Comparison of ENCODE assay signal across 25 cellular contexts in genomic region chr6:146904596-146904995, GRCh38.
"Had no signal": no experiment of that assay in that cellular context is flagged by ENCODE, and none has a peak within 500 bp of the region (broad histone marks: within the 10 kb centered on the region; RNA-seq: fewer than 3 reads in every experiment).

No MANE protein-coding gene starts in this region.

- H3K36me3 ChIP-seq: brain microvascular endothelial cell, left ventricle myocardium inferior, pancreas, sigmoid colon, thyroid gland, upper lobe of left lung, vagina had no signal

- H3K27me3 ChIP-seq: brain microvascular endothelial cell, pancreas, sigmoid colon, thyroid gland, upper lobe of left lung, vagina had no signal

- H3K4me1 ChIP-seq: pancreas, psoas muscle, thyroid gland, upper lobe of left lung had no signal

- H3K9me3 ChIP-seq: left ventricle myocardium inferior, pancreas, psoas muscle, sigmoid colon, thyroid gland, upper lobe of left lung, vagina had no signal

- H3K4me3 ChIP-seq: left ventricle myocardium inferior, pancreas, psoas muscle, sigmoid colon, thyroid gland, upper lobe of left lung, vagina had no signal

- DNase-seq: activated CD4-positive, alpha-beta T cell treated with anti-CD3 and anti-CD28 coated beads for 4 hours; activated CD4-positive, alpha-beta T cell treated with anti-CD3 and anti-CD28 coated beads, Interleukin-2, amount 50 U/mL, for 48 hours; activated CD8-positive, alpha-beta memory T cell treated with anti-CD3 and anti-CD28 coated beads for 24 hours; activated effector memory CD4-positive, alpha-beta T cell treated with Interleukin-2 at 50 U/mL for 16 hours; activated naive CD4-positive, alpha-beta T cell treated with anti-CD3 and anti-CD28 coated beads for 36 hours; activated naive CD8-positive, alpha-beta T cell treated with anti-CD3 and anti-CD28 coated beads for 36 hours; amniotic stem cell; cortex of kidney; effector memory CD8-positive, alpha-beta T cell; left ventricle myocardium inferior; naive B cell; nephron progenitor cell; psoas muscle; sigmoid colon; small intestine; stimulated activated CD4-positive, alpha-beta T cell treated with anti-CD3 and anti-CD28 coated beads, Interleukin-4, amount 100 ng/mL, for 4 hours; stimulated activated CD8-positive, alpha-beta memory T cell treated with anti-CD3 and anti-CD28 coated beads, Interleukin-4, amount 100 ng/mL, for 48 hours; stimulated activated naive CD8-positive, alpha-beta T cell treated with anti-CD3 and anti-CD28 coated beads, Interleukin-15, amount 100 ng/mL, for 72 hours; upper lobe of left lung had no signal

- ATAC-seq: effector memory CD8-positive, alpha-beta T cell; esophagus mucosa; psoas muscle; stimulated activated memory B cell treated with anti-CD40 and anti-IgM and Interleukin-4, amounts not matched to agents 10 μg/mL and 1 μg/mL and 100 μg/mL, for 72 hours; stimulated activated naive CD8-positive, alpha-beta T cell treated with anti-CD3 and anti-CD28 coated beads, Interleukin-15, amount 100 ng/mL, for 72 hours had no signal

- H3K27ac ChIP-seq: brain microvascular endothelial cell, left ventricle myocardium inferior, pancreas, psoas muscle, sigmoid colon, thyroid gland, upper lobe of left lung, vagina had no signal
